Comparison of ENCODE assay signal across 11 cellular contexts in the genomic region with DNA sequence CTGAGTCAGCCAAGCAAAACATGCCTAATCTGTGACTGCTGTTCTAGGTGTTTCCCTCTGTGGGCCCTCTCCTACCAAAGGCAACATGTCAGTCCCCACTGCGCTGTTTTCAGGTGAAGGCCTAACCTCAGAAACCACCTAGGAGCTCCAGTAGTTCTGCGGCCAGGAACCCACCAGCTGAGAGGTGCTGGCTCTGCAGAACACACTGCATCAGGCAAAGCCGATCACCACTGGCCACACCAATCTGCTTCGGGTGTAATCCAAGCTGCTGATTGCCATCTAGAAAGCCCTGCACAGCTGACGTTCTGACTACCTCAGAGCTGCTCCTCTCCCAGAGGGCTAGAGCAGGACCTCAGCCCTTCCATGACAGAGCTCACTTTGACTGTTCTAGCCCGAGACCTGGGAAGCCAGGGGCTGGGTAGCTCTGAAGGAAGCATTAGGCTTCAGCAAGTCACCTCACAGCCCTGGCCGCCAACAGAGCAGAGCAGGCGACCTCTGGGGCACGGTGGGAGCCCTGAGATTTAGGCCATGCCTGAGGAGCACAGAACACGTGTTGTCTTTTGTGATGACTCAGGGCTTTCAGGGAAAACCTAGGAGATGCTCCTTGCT. TPM values are rescaled to one million over a fixed set of nuclear protein-coding genes. Genes with fewer than 3 reads are reported as not detected.
A peak's percentile ranks its signal among the peaks of the same experiment; 100 is the strongest.
DNase-seq lines count a peak whose midpoint lies in the region; ATAC-seq and TF ChIP-seq lines count a peak whose summit lies in the region.
"Had no signal": no experiment of that assay in that cellular context is flagged by ENCODE, and none has a peak within 500 bp of the region (broad histone marks: within the 10 kb centered on the region; RNA-seq: fewer than 3 reads in every experiment).

No MANE protein-coding gene starts in this region.

- H3K9me3 Mint-ChIP-seq in activated CD8-positive, alpha-beta T cell treated with anti-CD3 and anti-CD28 coated beads for 36 hours = no peaks in the 10 kb centered on the region
- H3K9me3 Mint-ChIP-seq in chondrocyte (ENCODE audit: low read depth) = no peaks in the 10 kb centered on the region

- POLR2A ChIA-PET in activated CD8-positive, alpha-beta T cell treated with anti-CD3 and anti-CD28 coated beads for 36 hours (lab: Charles Lee) = interaction anchor here (0.6 to 3.0 kb wide), 8 partner anchors 9 to 1337 kb away, joined by 3 to 18 read pairs (median 3); a partner anchor contains a TSS

- no peak overlapping the region for H3K4me3 ChIP-seq in Jurkat, Clone E6-1 (ENCODE audit: low read length)

- no peaks in the 10 kb centered on the region for H3K27me3 Mint-ChIP-seq in activated CD8-positive, alpha-beta T cell treated with anti-CD3 and anti-CD28 coated beads for 36 hours
- no peaks in the 10 kb centered on the region for H3K27me3 Mint-ChIP-seq in chondrocyte (ENCODE audit: low read depth)

- CTCF ChIA-PET in activated CD8-positive, alpha-beta T cell treated with anti-CD3 and anti-CD28 coated beads for 36 hours (lab: Charles Lee) = interaction anchor here (0.8 to 7.4 kb wide), 7 partner anchors 10 to 97 kb away, joined by 3 to 67 read pairs (median 3); no protein-coding TSS in a partner anchor

- peak; percentile 39 for DNase-seq in Jurkat, Clone E6-1 (ENCODE audit: low read depth, low spot score)
- DNase-seq in activated CD8-positive, alpha-beta T cell treated with anti-CD3 and anti-CD28 coated beads for 36 hours = peak; percentile 69
- DNase-seq in chondrocyte (ENCODE audit: low spot score) (no peak), cerebellar nuclear complex (lab: John Stamatoyannopoulos, UW) (no peak), SHP77 treated with DMSO at 0.1 percent for 48 hours (lab: John Stamatoyannopoulos, UW) (no peak)
- DNase-seq in stimulated activated CD8-positive, alpha-beta memory T cell treated with anti-CD3 and anti-CD28 coated beads, Interleukin-4, amount 100 ng/mL, for 24 hours (ENCODE audit: low read depth) = peak; percentile 35
- DNase-seq: HCEC 1CT, NCI-H1048, T1000 had no signal

- H3K27ac Mint-ChIP-seq in activated CD8-positive, alpha-beta T cell treated with anti-CD3 and anti-CD28 coated beads for 36 hours = peak overlapping the region; percentile 69
- peak overlapping the region; percentile 36 for H3K27ac Mint-ChIP-seq in chondrocyte (ENCODE audit: unreplicated experiment)

- H3K36me3 Mint-ChIP-seq in activated CD8-positive, alpha-beta T cell treated with anti-CD3 and anti-CD28 coated beads for 36 hours (ENCODE audit: low read depth) = peaks cover 23% of the 10 kb centered on the region
- peaks cover 19% of the 10 kb centered on the region for H3K36me3 Mint-ChIP-seq in chondrocyte (ENCODE audit: low read depth)

- H3K4me3 Mint-ChIP-seq in activated CD8-positive, alpha-beta T cell treated with anti-CD3 and anti-CD28 coated beads for 36 hours = no peak overlapping the region
- no peak overlapping the region for H3K4me3 Mint-ChIP-seq in chondrocyte (ENCODE audit: unreplicated experiment)

- H3K4me1 Mint-ChIP-seq in activated CD8-positive, alpha-beta T cell treated with anti-CD3 and anti-CD28 coated beads for 36 hours (ENCODE audit: low read depth) = peaks cover 65% of the 10 kb centered on the region
- H3K4me1 Mint-ChIP-seq in chondrocyte (ENCODE audit: low read depth) = peaks cover 31% of the 10 kb centered on the region

- intact Hi-C loops in activated CD8-positive, alpha-beta T cell treated with anti-CD3 and anti-CD28 coated beads for 36 hours (cut with micrococcal nuclease) = no loop called here

- no peak for TF ChIP-seq CTCF in activated CD8-positive, alpha-beta T cell treated with anti-CD3 and anti-CD28 coated beads for 36 hours (IDR thresholded peaks at IDR 0.05)
- no peak for TF ChIP-seq CTCF in chondrocyte (IDR thresholded peaks at IDR 0.05)

- ATAC-seq in activated CD8-positive, alpha-beta T cell treated with anti-CD3 and anti-CD28 coated beads for 36 hours = peak; percentile 55
- no peak for ATAC-seq in HG03378 (IDR thresholded peaks at IDR 0.05; ENCODE audit: unreplicated experiment)
- ATAC-seq in GM19467 (IDR thresholded peaks at IDR 0.05; ENCODE audit: unreplicated experiment) = no peak

RNA-seq across cellular contexts. Expression of a gene that starts 14.8 kb away (rescaled TPM):
- 48.0 TPM for polyA plus RNA-seq in Jurkat, Clone E6-1 (2012; ENCODE audit: insufficient read depth, insufficient read length)
- total RNA-seq in activated CD8-positive, alpha-beta T cell treated with anti-CD3 and anti-CD28 coated beads for 36 hours = 10 to 100 TPM; 17.8 to 18.5 TPM
- 30.5 to 31.7 TPM (median 30.5 TPM) in 3 replicates for total RNA-seq in chondrocyte

RNA-seq across cellular contexts. Expression of a gene that starts 48.1 kb away (rescaled TPM):
- 39.4 TPM for polyA plus RNA-seq in Jurkat, Clone E6-1 (2012; ENCODE audit: insufficient read depth, insufficient read length)
- 10 to 100 TPM; 51.1 to 53.5 TPM for total RNA-seq in activated CD8-positive, alpha-beta T cell treated with anti-CD3 and anti-CD28 coated beads for 36 hours
- total RNA-seq in chondrocyte = 24.4 to 29.0 TPM (median 27.3 TPM) in 3 replicates

RNA-seq across cellular contexts. Expression of a gene that starts 51.4 kb away (rescaled TPM):
- polyA plus RNA-seq in Jurkat, Clone E6-1 (2012; ENCODE audit: insufficient read depth, insufficient read length) = 4.9 TPM
- under 1 TPM; 0.41 to 0.47 TPM for total RNA-seq in activated CD8-positive, alpha-beta T cell treated with anti-CD3 and anti-CD28 coated beads for 36 hours
- total RNA-seq in chondrocyte = 54.2 to 84.9 TPM (median 54.8 TPM) in 3 replicates

Comparison
In these comparisons a context has a peak if more than half of its experiments do, and no peak if none do; other contexts are left out.
1. DNase-seq: peak in Jurkat, Clone E6-1 (single experiment), activated CD8-positive, alpha-beta T cell treated with anti-CD3 and anti-CD28 coated beads for 36 hours (single experiment) and stimulated activated CD8-positive, alpha-beta memory T cell treated with anti-CD3 and anti-CD28 coated beads, Interleukin-4, amount 100 ng/mL, for 24 hours (single experiment); none in chondrocyte (single experiment), cerebellar nuclear complex (0 of 2) and SHP77 treated with DMSO at 0.1 percent for 48 hours (single experiment).
2. RNA of a gene that starts 51.4 kb away (total RNA-seq): 54.2 to 84.9 TPM in chondrocyte; 0.41 to 0.47 TPM in activated CD8-positive, alpha-beta T cell treated with anti-CD3 and anti-CD28 coated beads for 36 hours; every median in the first group is over 10 times any median in the second.